21 cellular contexts compared by ENCODE assay signal in genomic region chr3:57652203-57652602, GRCh38.
"Had no signal": no experiment of that assay in that cellular context is flagged by ENCODE, and none has a peak within 500 bp of the region (broad histone marks: within the 10 kb centered on the region; RNA-seq: fewer than 3 reads in every experiment).

No MANE protein-coding gene starts in this region.

- H3K27me3 ChIP-seq: ascending aorta, heart right ventricle, neutrophil, ovary, vagina had no signal

- H3K4me1 Mint-ChIP-seq: WTC11 had no signal

- H3K27ac Mint-ChIP-seq: activated T-cell treated with anti-CD3 and anti-CD28 coated beads, Interleukin-2, amount 50 U/mL, for 72 hours; stimulated activated naive B cell treated with anti-CD40 and anti-IgM and Interleukin-4, amounts not matched to agents 10 μg/mL and 1 μg/mL and 100 μg/mL, for 72 hours; T-helper 2 cell treated with Interferon-gamma antibody and Interleukin-4, amounts not matched to agents 5 μg/mL and 100 μg/mL, for 36 hours; WTC11 had no signal

- H3K36me3 ChIP-seq: ovary, prostate gland had no signal

- H3K27me3 Mint-ChIP-seq: natural killer cell treated with Interleukin-12 subunit alpha and Interleukin-12 subunit beta and Interleukin-15 and Interleukin-18, amount 100 ng/mL, for 72 hours; stimulated activated naive B cell treated with anti-CD40 and anti-IgM and Interleukin-4, amounts not matched to agents 10 μg/mL and 1 μg/mL and 100 μg/mL, for 72 hours had no signal

- DNase-seq: activated CD4-positive, alpha-beta T cell treated with anti-CD3 and anti-CD28 coated beads, Interleukin-2, amount 50 U/mL, for 4 hours; activated CD8-positive, alpha-beta memory T cell treated with anti-CD3 and anti-CD28 coated beads, Interleukin-2, amount 50 U/mL, for 48 hours; activated gamma-delta T cell; activated naive CD4-positive, alpha-beta T cell treated with anti-CD3 and anti-CD28 coated beads, Interleukin-2, amount 50 U/mL, for 16 hours; activated T-cell treated with anti-CD3 and anti-CD28 coated beads, Interleukin-2, amount 50 U/mL, for 72 hours; heart right ventricle; left ventricle myocardium superior; mammary epithelial cell; midbrain; ovary; stimulated activated CD4-positive, alpha-beta T cell treated with anti-CD3 and anti-CD28 coated beads, Interleukin-2, amount 100 ng/mL, for 48 hours; stimulated activated CD8-positive, alpha-beta memory T cell treated with anti-CD3 and anti-CD28 coated beads, Interleukin-4, amount 100 ng/mL, for 48 hours; stimulated activated naive B cell treated with anti-CD40 and anti-IgM and Interleukin-4, amounts not matched to agents 10 μg/mL and 1 μg/mL and 100 μg/mL, for 72 hours; trophoblast cell had no signal

- H3K4me3 Mint-ChIP-seq: activated T-cell treated with anti-CD3 and anti-CD28 coated beads, Interleukin-2, amount 50 U/mL, for 72 hours; natural killer cell treated with Interleukin-12 subunit alpha and Interleukin-12 subunit beta and Interleukin-15 and Interleukin-18, amount 100 ng/mL, for 72 hours; stimulated activated naive B cell treated with anti-CD40 and anti-IgM and Interleukin-4, amounts not matched to agents 10 μg/mL and 1 μg/mL and 100 μg/mL, for 72 hours; T-helper 2 cell treated with Interferon-gamma antibody and Interleukin-4, amounts not matched to agents 5 μg/mL and 100 μg/mL, for 36 hours; WTC11 had no signal

- H3K4me3 ChIP-seq: ascending aorta, heart right ventricle, ovary, prostate gland, vagina had no signal

- ATAC-seq: activated T-cell treated with anti-CD3 and anti-CD28 coated beads, Interleukin-2, amount 50 U/mL, for 72 hours; heart right ventricle; left ventricle myocardium superior; natural killer cell treated with Interleukin-12 subunit alpha and Interleukin-12 subunit beta and Interleukin-15 and Interleukin-18, amount 100 ng/mL, for 72 hours; stimulated activated naive B cell treated with anti-CD40 and anti-IgM and Interleukin-4, amounts not matched to agents 10 μg/mL and 1 μg/mL and 100 μg/mL, for 72 hours; WTC11 had no signal
